15 cellular contexts compared by ENCODE assay signal in genomic region chr18:50080932-50081560, GRCh38.
DNase-seq lines count a peak whose midpoint lies in the region; ATAC-seq and TF ChIP-seq lines count a peak whose summit lies in the region.
"Had no signal": no experiment of that assay in that cellular context is flagged by ENCODE, and none has a peak within 500 bp of the region (broad histone marks: within the 10 kb centered on the region; RNA-seq: fewer than 3 reads in every experiment).

No MANE protein-coding gene starts in this region.

- H3K9me3 Mint-ChIP-seq in HFFc6 = no peaks in the 10 kb centered on the region; the same call in 1 of the 2 replicates
- H3K9me3 Mint-ChIP-seq: activated CD4-positive, alpha-beta memory T cell treated with anti-CD3 and anti-CD28 coated beads for 36 hours; memory B cell; neural progenitor cell had no signal

- no peak overlapping the region for H3K4me3 Mint-ChIP-seq in HFFc6
- H3K4me3 Mint-ChIP-seq: activated CD4-positive, alpha-beta memory T cell treated with anti-CD3 and anti-CD28 coated beads for 36 hours; memory B cell; neural progenitor cell had no signal

- H3K9ac ChIP-seq in PC-3 (ENCODE audit: low read length) = peak overlapping the region; percentile 43; the same call in 1 of the 2 replicates
- H3K9ac ChIP-seq: neural progenitor cell had no signal

- H3K36me3 Mint-ChIP-seq in HFFc6 (ENCODE audit: low read depth) = no peaks in the 10 kb centered on the region
- H3K36me3 Mint-ChIP-seq: activated CD4-positive, alpha-beta memory T cell treated with anti-CD3 and anti-CD28 coated beads for 36 hours; memory B cell; neural progenitor cell had no signal

- CTCF ChIA-PET in HEK293 (lab: Yijun Ruan, JAX) (interaction anchor here (0.7 to 0.8 kb wide), 2 partner anchors 36 to 76 kb away, joined by 3 read pairs; no protein-coding TSS in a partner anchor), PC-3 (lab: Charles Lee) (interaction anchor here (0.6 to 1.1 kb wide), 2 partner anchors 102 to 114 kb away, joined by 4 read pairs; partner anchors contain the start of gene MYO5B)

- H3K4me3 ChIP-seq in HEK293 (ENCODE audit: low read depth, low read length) (no peak overlapping the region), PC-3 (ENCODE audit: low read length) (no peak overlapping the region; the same call in 1 of the 2 replicates), epithelial cell of proximal tubule (ENCODE audit: low read depth, low read length) (no peak overlapping the region)
- H3K4me3 ChIP-seq: neural progenitor cell, tibial artery had no signal

- H3K9me2 ChIP-seq in PC-3 (replicated peaks; ENCODE audit: low read length) = no peaks in the 10 kb centered on the region

- H3K27me3 ChIP-seq in PC-3 (ENCODE audit: low read length) = no peaks in the 10 kb centered on the region
- H3K27me3 ChIP-seq: neural progenitor cell, tibial artery had no signal

- TF ChIP-seq CTCF in HEK293 (tag by site-specific recombination; IDR thresholded peaks at IDR 0.05) (no peak), PC-3 (conservative IDR thresholded peaks at IDR 0.05; ENCODE audit: low read depth, low read length) (no peak), epithelial cell of proximal tubule (conservative IDR thresholded peaks at IDR 0.05; ENCODE audit: low read depth, low read length) (no peak), HFFc6 (IDR thresholded peaks at IDR 0.05) (no peak)

- no peaks in the 10 kb centered on the region for H3F3A ChIP-seq in PC-3 (ENCODE audit: low read length, unreplicated experiment)

- ATAC-seq in PC-3 (peak; percentile 93), HG02623 (IDR thresholded peaks at IDR 0.05; ENCODE audit: unreplicated experiment) (no peak)

- TSS peak; percentile 57 for BruUV-seq in PC-3 (replicated peaks; lab: Mats Ljungman, UMichigan)

- H3K9me3 ChIP-seq in HEK293 (ENCODE audit: control insufficient read depth, insufficient read depth, low read depth, low read length) (no peaks in the 10 kb centered on the region), PC-3 (ENCODE audit: low read length) (no peaks in the 10 kb centered on the region)
- H3K9me3 ChIP-seq: Caco-2, tibial artery had no signal

- no peaks in the 10 kb centered on the region; the same call in none of the 2 replicates for H3K27me3 Mint-ChIP-seq in HFFc6 (ENCODE audit: insufficient read depth)

- no peak overlapping the region for H2AFZ ChIP-seq in PC-3 (ENCODE audit: low read length)
- H2AFZ ChIP-seq: neural progenitor cell had no signal

- POLR2A ChIA-PET in HEK293 (lab: Yijun Ruan, JAX) = no interaction called here
- POLR2A ChIA-PET in PC-3 (lab: Charles Lee; ENCODE audit: unreplicated experiment) = interaction anchor here (0.9 to 1.1 kb wide), 2 partner anchors 19 to 114 kb away, joined by 3 to 6 read pairs; partner anchors contain the start of gene MYO5B

- intact Hi-C loops in PC-3 (cut with micrococcal nuclease) = no loop called here

- DNase-seq in PC-3 = peak; percentile 72
- DNase-seq in epithelial cell of proximal tubule (ENCODE audit: low read depth) = peak; percentile 68
- DNase-seq in renal cortical epithelial cell (ENCODE audit: low read depth) = peak; percentile 90
- no peak for DNase-seq in NK-92 (lab: John Stamatoyannopoulos, UW; ENCODE audit: unreplicated experiment)
- DNase-seq in HFFc6 = no peak
- DNase-seq in activated CD4-positive, alpha-beta T cell treated with anti-CD3 and anti-CD28 coated beads, Interleukin-2, amount 50 U/mL, for 4 hours = no peak
- DNase-seq: activated CD4-positive, alpha-beta memory T cell treated with anti-CD3 and anti-CD28 coated beads for 36 hours; Caco-2; dorsolateral prefrontal cortex; OCI-M1; tibial artery had no signal

- 0 out of 2 replicates have a peak, but pooled peaks cover 14% of the 10 kb centered on the region for H3K79me2 ChIP-seq in PC-3 (ENCODE audit: low read length)

- H3K36me3 ChIP-seq in HEK293 (ENCODE audit: control insufficient read depth in 2 of 2, insufficient read depth in 1 of 2, low read length in 2 of 2) (no peaks in the 10 kb centered on the region), PC-3 (ENCODE audit: low read depth, low read length) (no peaks in the 10 kb centered on the region)
- H3K36me3 ChIP-seq: neural progenitor cell, tibial artery had no signal

- peak overlapping the region; percentile 66 for H3K4me2 ChIP-seq in PC-3 (ENCODE audit: low read length)
- H3K4me2 ChIP-seq: neural progenitor cell had no signal

- H4K20me1 ChIP-seq in PC-3 (ENCODE audit: low read length) = no peaks in the 10 kb centered on the region

- no peak overlapping the region for H3K27ac Mint-ChIP-seq in HFFc6
- H3K27ac Mint-ChIP-seq: activated CD4-positive, alpha-beta memory T cell treated with anti-CD3 and anti-CD28 coated beads for 36 hours; memory B cell; neural progenitor cell had no signal

- H3K27ac ChIP-seq in HEK293 (ENCODE audit: extremely low read depth, low read depth, low read length) (no peak overlapping the region), PC-3 (ENCODE audit: low read length) (peak overlapping the region; percentile 94)
- H3K27ac ChIP-seq: neural progenitor cell, tibial artery had no signal

- H3K4me1 Mint-ChIP-seq in HFFc6 (ENCODE audit: low read depth) = no peaks in the 10 kb centered on the region
- H3K4me1 Mint-ChIP-seq: neural progenitor cell had no signal

- H3K4me1 ChIP-seq in HEK293 (ENCODE audit: control insufficient read depth, insufficient read depth, low read length) (no peaks in the 10 kb centered on the region), PC-3 (ENCODE audit: insufficient read depth, low read length) (peaks cover 18% of the 10 kb centered on the region)
- H3K4me1 ChIP-seq: Caco-2, neural progenitor cell had no signal

TF ChIP-seq in HEK293, 187 proteins besides CTCF, POLR2A, EP300 and RAD21:
- peak; percentile 49; the same call in 1 of the 2 replicates for TF ChIP-seq PRDM1 (tag by site-specific recombination; IDR thresholded peaks at IDR 0.05)
- TF ChIP-seq YY2 (tag by site-specific recombination; IDR thresholded peaks at IDR 0.05) = no peak
TF ChIP-seq in HEK293: peak in this region for 1.

Comparison
In these comparisons a context has a peak if more than half of its experiments do, and no peak if none do; other contexts are left out.
1. DNase-seq: peak in PC-3 (single experiment), epithelial cell of proximal tubule (single experiment) and renal cortical epithelial cell (single experiment); none in NK-92 (single experiment), HFFc6 (single experiment) and activated CD4-positive, alpha-beta T cell treated with anti-CD3 and anti-CD28 coated beads, Interleukin-2, amount 50 U/mL, for 4 hours (0 of 2).